Comparison of ENCODE assay signal across 20 cellular contexts in genomic region chr2:149538138-149538833, GRCh38. TPM values are rescaled to one million over a fixed set of nuclear protein-coding genes. Genes with fewer than 3 reads are reported as not detected.
A peak's percentile ranks its signal among the peaks of the same experiment; 100 is the strongest.
DNase-seq lines count a peak whose midpoint lies in the region; ATAC-seq, FAIRE-seq and TF ChIP-seq lines count a peak whose summit lies in the region.
"Had no signal": no experiment of that assay in that cellular context is flagged by ENCODE, and none has a peak within 500 bp of the region (broad histone marks: within the 10 kb centered on the region; RNA-seq: fewer than 3 reads in every experiment).

No MANE protein-coding gene starts in this region.

- peak; percentile 90 for ATAC-seq in upper lobe of right lung
- no peak for ATAC-seq in HG03196 (IDR thresholded peaks at IDR 0.05; ENCODE audit: unreplicated experiment)

- intact Hi-C loops in upper lobe of right lung (cut with DNase I) = no loop called here

- H3K4me1 ChIP-seq in upper lobe of right lung = no peaks in the 10 kb centered on the region
- H3K4me1 ChIP-seq in right atrium auricular region = no peaks in the 10 kb centered on the region
- H3K4me1 ChIP-seq: prostate gland, spleen, suprapubic skin had no signal

- no peak overlapping the region for H3K4me3 ChIP-seq in bronchial epithelial cell (ENCODE audit: low read depth, low read length)
- no peak overlapping the region for H3K4me3 ChIP-seq in upper lobe of right lung
- no peak overlapping the region for H3K4me3 ChIP-seq in right atrium auricular region
- H3K4me3 ChIP-seq: BLaER1 treated with 17β-estradiol and CSF1 and Interleukin-3, amounts not matched to agents 10 nM and 100 nM; prostate gland; spleen; suprapubic skin had no signal

- TF ChIP-seq CTCF in bronchial epithelial cell (IDR thresholded peaks at IDR 0.05; ENCODE audit: insufficient read depth, low read length, severe bottlenecking) = no peak
- no peak for TF ChIP-seq CTCF in upper lobe of right lung (IDR thresholded peaks at IDR 0.05)
- no peak for TF ChIP-seq CTCF in right atrium auricular region (IDR thresholded peaks at IDR 0.05)

- no peak for FAIRE-seq in bronchial epithelial cell (lab: Jason Lieb, UNC)
- FAIRE-seq: TTC549 had no signal

- no peaks in the 10 kb centered on the region for H3K9me3 ChIP-seq in upper lobe of right lung
- H3K9me3 ChIP-seq in right atrium auricular region = no peaks in the 10 kb centered on the region
- H3K9me3 ChIP-seq: prostate gland, spleen, suprapubic skin had no signal

- H3K36me3 ChIP-seq in bronchial epithelial cell (ENCODE audit: control insufficient read depth, insufficient read depth, low read length) = no peaks in the 10 kb centered on the region
- no peaks in the 10 kb centered on the region for H3K36me3 ChIP-seq in upper lobe of right lung
- no peaks in the 10 kb centered on the region for H3K36me3 ChIP-seq in right atrium auricular region
- H3K36me3 ChIP-seq: BLaER1 treated with 17β-estradiol and CSF1 and Interleukin-3, amounts not matched to agents 10 nM and 100 nM; prostate gland; spleen; suprapubic skin had no signal

- DNase-seq in NCI-H2171 treated with DMSO at 0.1 percent for 48 hours (lab: John Stamatoyannopoulos, UW) = peak; percentile 24
- no peak for DNase-seq in NCI-H2171 (lab: John Stamatoyannopoulos, UW)
- peak; percentile 46 for DNase-seq in NCI-H2196 treated with DMSO at 0.1 percent for 48 hours (lab: John Stamatoyannopoulos, UW; ENCODE audit: unreplicated experiment)
- DNase-seq in bronchial epithelial cell (ENCODE audit: low read depth) = peak; percentile 97
- no peak for DNase-seq in upper lobe of right lung
- no peak for DNase-seq in HUDEP-2 (lab: John Stamatoyannopoulos, UW; ENCODE audit: unreplicated experiment in 76 of 76)
- no peak for DNase-seq in right atrium auricular region (ENCODE audit: low spot score)
- DNase-seq: activated CD4-positive, alpha-beta T cell treated with anti-CD3 and anti-CD28 coated beads for 48 hours; activated naive CD4-positive, alpha-beta T cell treated with Interleukin-2 at 50 U/mL for 16 hours; anterior cingulate cortex; hypothalamus; MV-4-11; NCI-H1930; nephron progenitor cell; spleen had no signal

- H3K27ac ChIP-seq in upper lobe of right lung = no peak overlapping the region
- no peak overlapping the region for H3K27ac ChIP-seq in right atrium auricular region
- H3K27ac ChIP-seq: BLaER1 treated with 17β-estradiol and CSF1 and Interleukin-3, amounts not matched to agents 10 nM and 100 nM; prostate gland; spleen; suprapubic skin had no signal

- no peaks in the 10 kb centered on the region for H3K27me3 ChIP-seq in bronchial epithelial cell (ENCODE audit: control insufficient read depth, insufficient read depth, low read length)
- no peaks in the 10 kb centered on the region for H3K27me3 ChIP-seq in upper lobe of right lung
- no peaks in the 10 kb centered on the region for H3K27me3 ChIP-seq in right atrium auricular region
- H3K27me3 ChIP-seq: BLaER1 treated with 17β-estradiol and CSF1 and Interleukin-3, amounts not matched to agents 10 nM and 100 nM; spleen; suprapubic skin had no signal

RNA-seq across cellular contexts. Expression of gene MMADHC, which starts 49.3 kb away (rescaled TPM):
- 155 and 195 TPM in 2 replicates for total RNA-seq in bronchial epithelial cell
- 70.9 TPM for total RNA-seq in upper lobe of right lung
- total RNA-seq in right atrium auricular region = 10 to 100 TPM; 82.3 to 90.5 TPM

Comparison
In these comparisons a context has a peak if more than half of its experiments do, and no peak if none do; other contexts are left out.
1. DNase-seq: peak in NCI-H2171 treated with DMSO at 0.1 percent for 48 hours (single experiment), NCI-H2196 treated with DMSO at 0.1 percent for 48 hours (single experiment) and bronchial epithelial cell (single experiment); none in NCI-H2171 (single experiment), upper lobe of right lung (single experiment), HUDEP-2 (0 of 76) and right atrium auricular region (single experiment).